Comparison of ENCODE assay signal across 1 cellular context in the genomic region with DNA sequence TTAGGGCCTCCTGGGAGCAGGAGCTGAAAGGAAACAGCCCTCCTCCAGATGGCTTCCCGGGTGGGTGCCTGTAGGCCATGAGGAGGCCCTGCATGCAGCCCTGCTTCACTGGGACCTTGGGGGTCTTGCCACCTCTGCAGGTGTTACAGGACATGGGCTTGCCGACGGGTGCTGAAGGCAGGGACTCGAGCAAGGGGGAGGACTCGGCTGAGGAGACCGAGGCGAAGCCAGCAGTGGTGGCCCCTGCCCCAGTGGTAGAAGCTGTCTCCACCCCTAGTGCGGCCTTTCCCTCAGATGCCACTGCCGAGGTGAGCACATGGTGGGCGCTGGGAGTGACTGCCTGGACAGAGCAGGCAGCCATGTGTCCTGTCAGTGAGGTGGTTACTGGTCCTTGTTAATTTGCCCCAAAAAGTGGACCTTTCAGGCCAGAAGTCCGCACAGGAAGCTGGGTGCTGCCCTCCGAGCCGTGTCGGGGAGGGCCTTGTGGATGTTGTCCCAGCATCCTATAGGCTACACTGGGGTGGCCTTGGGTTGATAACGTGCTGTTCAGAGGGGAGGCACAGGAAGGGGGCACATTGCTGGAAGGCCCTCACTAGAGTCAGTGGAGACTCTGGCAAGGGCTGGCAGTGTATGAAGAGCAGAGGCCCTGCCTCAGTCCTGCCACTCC.
A peak's percentile ranks its signal among the peaks of the same experiment; 100 is the strongest.
TF ChIP-seq lines count a peak whose summit lies in the region.

No MANE protein-coding gene starts in this region.

TF ChIP-seq in HepG2, 621 proteins besides CTCF, POLR2A, EP300 and RAD21:
- TF ChIP-seq SP1 (IDR thresholded peaks at IDR 0.05), result no peak
- no peak for TF ChIP-seq SP1 (CRISPR knock-in tag; IDR thresholded peaks at IDR 0.05)
- TF ChIP-seq POLR2G (IDR thresholded peaks at IDR 0.05; ENCODE audit: low read depth, low read length), result peak; percentile 52
- no peak for TF ChIP-seq ARID5B (CRISPR knock-in tag; IDR thresholded peaks at IDR 0.05)
- peak; percentile 10 for TF ChIP-seq RBM22 (optimal IDR thresholded peaks at IDR 0.05; ENCODE audit: low read length)
- no peak for TF ChIP-seq ASH2L (IDR thresholded peaks at IDR 0.05; ENCODE audit: insufficient read length, low read depth, low read length)
- TF ChIP-seq TBL1XR1 (IDR thresholded peaks at IDR 0.05; ENCODE audit: borderline replicate concordance, low read length, partially characterized antibody), result no peak
- TF ChIP-seq, protein P1, sequence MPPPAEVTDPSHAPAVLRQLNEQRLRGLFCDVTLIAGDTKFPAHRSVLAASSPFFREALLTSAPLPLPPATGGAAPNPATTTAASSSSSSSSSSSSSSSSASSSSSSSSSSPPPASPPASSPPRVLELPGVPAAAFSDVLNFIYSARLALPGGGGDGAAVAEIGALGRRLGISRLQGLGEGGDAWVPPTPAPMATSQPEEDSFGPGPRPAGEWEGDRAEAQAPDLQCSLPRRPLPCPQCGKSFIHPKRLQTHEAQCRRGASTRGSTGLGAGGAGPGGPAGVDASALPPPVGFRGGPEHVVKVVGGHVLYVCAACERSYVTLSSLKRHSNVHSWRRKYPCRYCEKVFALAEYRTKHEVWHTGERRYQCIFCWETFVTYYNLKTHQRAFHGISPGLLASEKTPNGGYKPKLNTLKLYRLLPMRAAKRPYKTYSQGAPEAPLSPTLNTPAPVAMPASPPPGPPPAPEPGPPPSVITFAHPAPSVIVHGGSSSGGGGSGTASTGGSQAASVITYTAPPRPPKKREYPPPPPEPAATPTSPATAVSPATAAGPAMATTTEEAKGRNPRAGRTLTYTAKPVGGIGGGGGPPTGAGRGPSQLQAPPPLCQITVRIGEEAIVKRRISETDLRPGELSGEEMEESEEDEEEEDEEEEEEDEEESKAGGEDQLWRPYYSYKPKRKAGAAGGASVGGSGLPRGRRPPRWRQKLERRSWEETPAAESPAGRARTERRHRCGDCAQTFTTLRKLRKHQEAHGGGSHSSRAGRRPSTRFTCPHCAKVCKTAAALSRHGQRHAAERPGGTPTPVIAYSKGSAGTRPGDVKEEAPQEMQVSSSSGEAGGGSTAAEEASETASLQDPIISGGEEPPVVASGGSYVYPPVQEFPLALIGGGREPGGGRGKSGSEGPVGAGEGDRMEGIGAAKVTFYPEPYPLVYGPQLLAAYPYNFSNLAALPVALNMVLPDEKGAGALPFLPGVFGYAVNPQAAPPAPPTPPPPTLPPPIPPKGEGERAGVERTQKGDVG (CRISPR knock-in tag; IDR thresholded peaks at IDR 0.05; ENCODE audit: borderline replicate concordance), result no peak
- peak; percentile 62 for TF ChIP-seq AGO2 (optimal IDR thresholded peaks at IDR 0.05; ENCODE audit: low read depth, low read length)
- no peak for TF ChIP-seq ZNF430 (CRISPR knock-in tag; IDR thresholded peaks at IDR 0.05)
- TF ChIP-seq, protein P2, sequence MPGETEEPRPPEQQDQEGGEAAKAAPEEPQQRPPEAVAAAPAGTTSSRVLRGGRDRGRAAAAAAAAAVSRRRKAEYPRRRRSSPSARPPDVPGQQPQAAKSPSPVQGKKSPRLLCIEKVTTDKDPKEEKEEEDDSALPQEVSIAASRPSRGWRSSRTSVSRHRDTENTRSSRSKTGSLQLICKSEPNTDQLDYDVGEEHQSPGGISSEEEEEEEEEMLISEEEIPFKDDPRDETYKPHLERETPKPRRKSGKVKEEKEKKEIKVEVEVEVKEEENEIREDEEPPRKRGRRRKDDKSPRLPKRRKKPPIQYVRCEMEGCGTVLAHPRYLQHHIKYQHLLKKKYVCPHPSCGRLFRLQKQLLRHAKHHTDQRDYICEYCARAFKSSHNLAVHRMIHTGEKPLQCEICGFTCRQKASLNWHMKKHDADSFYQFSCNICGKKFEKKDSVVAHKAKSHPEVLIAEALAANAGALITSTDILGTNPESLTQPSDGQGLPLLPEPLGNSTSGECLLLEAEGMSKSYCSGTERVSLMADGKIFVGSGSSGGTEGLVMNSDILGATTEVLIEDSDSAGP (CRISPR knock-in tag; IDR thresholded peaks at IDR 0.05; ENCODE audit: borderline replicate concordance), result 0 out of 2 replicates have a peak, but pooled peaks have one; percentile 19
- TF ChIP-seq FOXJ3 (CRISPR knock-in tag; IDR thresholded peaks at IDR 0.05; ENCODE audit: borderline replicate concordance), result no peak
- no peak for TF ChIP-seq ZNF577 (CRISPR knock-in tag; IDR thresholded peaks at IDR 0.05; ENCODE audit: borderline replicate concordance, low read depth)
- TF ChIP-seq POLR2AphosphoS2 (IDR thresholded peaks at IDR 0.05; ENCODE audit: low read depth, low read length), result peak; percentile 58; the same call in 1 of the 2 replicates
- TF ChIP-seq, protein P3, sequence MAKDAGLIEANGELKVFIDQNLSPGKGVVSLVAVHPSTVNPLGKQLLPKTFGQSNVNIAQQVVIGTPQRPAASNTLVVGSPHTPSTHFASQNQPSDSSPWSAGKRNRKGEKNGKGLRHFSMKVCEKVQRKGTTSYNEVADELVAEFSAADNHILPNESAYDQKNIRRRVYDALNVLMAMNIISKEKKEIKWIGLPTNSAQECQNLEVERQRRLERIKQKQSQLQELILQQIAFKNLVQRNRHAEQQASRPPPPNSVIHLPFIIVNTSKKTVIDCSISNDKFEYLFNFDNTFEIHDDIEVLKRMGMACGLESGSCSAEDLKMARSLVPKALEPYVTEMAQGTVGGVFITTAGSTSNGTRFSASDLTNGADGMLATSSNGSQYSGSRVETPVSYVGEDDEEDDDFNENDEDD (CRISPR knock-in tag; IDR thresholded peaks at IDR 0.05; ENCODE audit: borderline replicate concordance), result no peak
- no peak for TF ChIP-seq DR1 (CRISPR knock-in tag; IDR thresholded peaks at IDR 0.05)
- TF ChIP-seq POLR2AphosphoS5 (IDR thresholded peaks at IDR 0.05; ENCODE audit: low read depth, low read length), result no peak
